Comparison of ENCODE assay signal across 8 cellular contexts in the genomic region with DNA sequence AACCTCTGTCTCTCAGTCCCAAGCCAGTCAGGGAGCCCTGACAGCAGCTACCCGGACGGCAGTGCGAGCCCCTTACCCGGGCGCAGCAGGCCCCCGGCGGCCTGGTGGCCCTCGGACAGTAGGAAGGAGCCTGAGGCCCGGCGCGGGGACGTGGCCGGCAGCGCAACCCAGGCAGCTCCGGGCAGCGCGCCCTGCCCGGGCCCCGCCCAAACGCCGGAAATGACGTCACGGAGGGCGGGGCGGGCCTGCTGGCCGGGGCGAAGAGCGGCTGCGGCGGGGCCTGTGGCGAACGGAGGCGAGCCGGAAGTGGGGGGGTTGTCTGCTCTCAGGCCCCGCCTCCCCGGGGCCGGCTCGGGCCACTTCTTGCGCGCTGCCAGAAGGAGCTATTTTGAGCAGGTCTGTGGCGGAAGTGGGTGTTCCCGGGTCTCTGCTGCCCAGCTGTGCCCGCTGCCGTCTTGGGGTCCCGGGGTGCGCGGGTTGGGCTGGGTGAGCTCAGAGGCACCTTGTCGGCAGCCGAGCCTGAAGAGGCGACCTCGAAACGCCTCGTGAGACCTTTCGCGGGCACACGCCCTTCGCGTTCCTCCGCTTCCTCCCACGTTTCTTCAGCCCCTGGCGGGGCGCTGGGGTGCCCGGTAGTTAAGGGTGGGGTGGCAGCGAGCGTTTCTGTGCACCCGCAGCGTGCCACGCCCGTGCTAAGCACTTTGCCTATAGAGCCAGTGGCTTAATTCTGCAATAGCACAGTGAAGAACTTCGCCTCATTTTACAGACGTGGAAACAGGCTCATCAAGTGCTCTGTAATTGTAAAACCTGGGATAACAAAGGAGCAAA. TPM values are rescaled to one million over a fixed set of nuclear protein-coding genes. Genes with fewer than 3 reads are reported as not detected.
A peak's percentile ranks its signal among the peaks of the same experiment; 100 is the strongest.
DNase-seq lines count a peak whose midpoint lies in the region; ATAC-seq and TF ChIP-seq lines count a peak whose summit lies in the region.

A gene (minus strand): TSS at position 193 of the 828 bp plus-strand sequence. CDS start 8,206 bp downstream, outside the sequence.

- TF ChIP-seq CTCF in MM.1S (IDR thresholded peaks at IDR 0.05; ENCODE audit: low read length) (no peak), neural cell (IDR thresholded peaks at IDR 0.05; ENCODE audit: poor library complexity, severe bottlenecking) (peak; percentile 21)

- ATAC-seq in stimulated activated naive CD8-positive, alpha-beta T cell treated with anti-CD3 and anti-CD28 coated beads, Interleukin-15, amount 100 ng/mL, for 72 hours: peak; percentile 92

- no peak for TF ChIP-seq EP300 in neural cell (conservative IDR thresholded peaks at IDR 0.05; ENCODE audit: poor library complexity, severe bottlenecking)

- in situ Hi-C loops in HAP-1 (cut with MboI; ENCODE audit: low sequenced_read_pairs): loop anchor here (25.0 kb wide), 1 partner anchor 1390 kb away; no protein-coding TSS in a partner anchor

- H3K9me2 ChIP-seq in MM.1S (replicated peaks; ENCODE audit: insufficient read depth, low read length): no peaks in the 10 kb centered on the region
- no peaks in the 10 kb centered on the region for H3K9me2 ChIP-seq in neural cell (ENCODE audit: insufficient read depth, low read length)

- H2AFZ ChIP-seq in MM.1S (ENCODE audit: low read length) (peak within 1 kb of the TSS; percentile 51), neural cell (ENCODE audit: low read depth, low read length) (peak within 1 kb of the TSS; percentile 79)

- H3K27me3 ChIP-seq in HAP-1 (ENCODE audit: low read depth) (no peaks in the 10 kb centered on the region), MM.1S (replicated peaks; ENCODE audit: insufficient read depth, low read length) (no peaks in the 10 kb centered on the region), neural cell (ENCODE audit: insufficient read depth, low read depth, low read length) (no peaks in the 10 kb centered on the region)

- peaks cover 46% of the 10 kb centered on the region for H3K79me2 ChIP-seq in MM.1S (ENCODE audit: low read length)
- H3K79me2 ChIP-seq in neural cell (replicated peaks; ENCODE audit: insufficient read depth, low read length): peaks cover 20% of the 10 kb centered on the region

- H3K4me3 ChIP-seq in HAP-1 (peak within 1 kb of the TSS; percentile 97), MM.1S (ENCODE audit: low read length) (peak within 1 kb of the TSS; percentile 89), neural cell (ENCODE audit: low read length) (peak within 1 kb of the TSS; percentile 83)

- H3K27me3 Mint-ChIP-seq in stimulated activated naive CD8-positive, alpha-beta T cell treated with anti-CD3 and anti-CD28 coated beads, Interleukin-15, amount 100 ng/mL, for 72 hours: no peaks in the 10 kb centered on the region

- H3K4me1 Mint-ChIP-seq in stimulated activated naive CD8-positive, alpha-beta T cell treated with anti-CD3 and anti-CD28 coated beads, Interleukin-15, amount 100 ng/mL, for 72 hours: peaks cover 43% of the 10 kb centered on the region

- peak within 1 kb of the TSS; percentile 97 to 100 for H3K4me3 Mint-ChIP-seq in stimulated activated naive CD8-positive, alpha-beta T cell treated with anti-CD3 and anti-CD28 coated beads, Interleukin-15, amount 100 ng/mL, for 72 hours

- DNase-seq in ELR (ENCODE audit: low read depth): peak; percentile 92
- DNase-seq in HAP-1 (ENCODE audit: low spot score in 2 of 2): peak; percentile 94 to 96
- peak; percentile 98 for DNase-seq in MM.1S
- DNase-seq in SHP77 treated with DMSO at 0.1 percent for 48 hours (lab: John Stamatoyannopoulos, UW): peak; percentile 95
- DNase-seq in activated effector memory CD4-positive, alpha-beta T cell treated with anti-CD3 and anti-CD28 coated beads, Interleukin-2, amount 50 U/mL, for 16 hours: peak; percentile 98
- peak; percentile 84 for DNase-seq in fibroblast of the conjunctiva (ENCODE audit: low read depth)
- peak; percentile 94 to 96 for DNase-seq in stimulated activated naive CD8-positive, alpha-beta T cell treated with anti-CD3 and anti-CD28 coated beads, Interleukin-15, amount 100 ng/mL, for 72 hours

- H3K9ac ChIP-seq in MM.1S (ENCODE audit: low read length) (peak within 1 kb of the TSS; percentile 94), neural cell (ENCODE audit: low read length) (peak within 1 kb of the TSS; percentile 97)

- no peaks in the 10 kb centered on the region for H3K9me3 Mint-ChIP-seq in stimulated activated naive CD8-positive, alpha-beta T cell treated with anti-CD3 and anti-CD28 coated beads, Interleukin-15, amount 100 ng/mL, for 72 hours

- H3F3A ChIP-seq in MM.1S (ENCODE audit: insufficient read depth, low read length) (peaks cover 26% of the 10 kb centered on the region), neural cell (ENCODE audit: insufficient read depth, low read length, poor library complexity, severe bottlenecking) (no peaks in the 10 kb centered on the region)

- H4K20me1 ChIP-seq in MM.1S (ENCODE audit: insufficient read depth, low read length): no peaks in the 10 kb centered on the region
- H4K20me1 ChIP-seq in neural cell (ENCODE audit: insufficient read depth): no peaks in the 10 kb centered on the region

- H3K9me3 ChIP-seq in HAP-1: no peaks in the 10 kb centered on the region
- H3K9me3 ChIP-seq in MM.1S (replicated peaks; ENCODE audit: insufficient read depth, low read length): no peaks in the 10 kb centered on the region
- no peaks in the 10 kb centered on the region for H3K9me3 ChIP-seq in neural cell (ENCODE audit: low read length)

- H3K27ac ChIP-seq in MM.1S (ENCODE audit: low read length) (peak within 1 kb of the TSS; percentile 95), neural cell (ENCODE audit: low read length) (peak within 1 kb of the TSS; percentile 86)

- no peak for TF ChIP-seq RAD21 in neural cell (conservative IDR thresholded peaks at IDR 0.05)

- H3K4me2 ChIP-seq in MM.1S (ENCODE audit: low read depth, low read length): peak within 1 kb of the TSS; percentile 62
- peak within 1 kb of the TSS; percentile 57 for H3K4me2 ChIP-seq in neural cell (ENCODE audit: low read length)

- H3K4me1 ChIP-seq in HAP-1: peaks cover 4% of the 10 kb centered on the region
- H3K4me1 ChIP-seq in MM.1S (ENCODE audit: low read length): peaks cover 39% of the 10 kb centered on the region

- H3K36me3 ChIP-seq in HAP-1 (replicated peaks) (peaks cover 17% of the 10 kb centered on the region), MM.1S (replicated peaks; ENCODE audit: insufficient read depth, low read length) (no peaks in the 10 kb centered on the region), neural cell (ENCODE audit: insufficient read depth, low read length) (no peaks in the 10 kb centered on the region)

- H3K27ac Mint-ChIP-seq in stimulated activated naive CD8-positive, alpha-beta T cell treated with anti-CD3 and anti-CD28 coated beads, Interleukin-15, amount 100 ng/mL, for 72 hours: peak within 1 kb of the TSS; percentile 94 to 97

TF ChIP-seq in neural cell, 6 proteins besides CTCF, POLR2A, EP300 and RAD21:
- peak; percentile 83 for TF ChIP-seq POLR2AphosphoS5 (IDR thresholded peaks at IDR 0.05)
- TF ChIP-seq TAF1 (IDR thresholded peaks at IDR 0.05; ENCODE audit: low read depth): peak; percentile 84
- no peak for TF ChIP-seq EZH2 (IDR thresholded peaks at IDR 0.05; ENCODE audit: borderline replicate concordance, insufficient read depth, low read length, poor library complexity, severe bottlenecking)
- TF ChIP-seq MXI1 (conservative IDR thresholded peaks at IDR 0.05; ENCODE audit: poor library complexity, severe bottlenecking): peak; percentile 89
- TF ChIP-seq, protein P1, sequence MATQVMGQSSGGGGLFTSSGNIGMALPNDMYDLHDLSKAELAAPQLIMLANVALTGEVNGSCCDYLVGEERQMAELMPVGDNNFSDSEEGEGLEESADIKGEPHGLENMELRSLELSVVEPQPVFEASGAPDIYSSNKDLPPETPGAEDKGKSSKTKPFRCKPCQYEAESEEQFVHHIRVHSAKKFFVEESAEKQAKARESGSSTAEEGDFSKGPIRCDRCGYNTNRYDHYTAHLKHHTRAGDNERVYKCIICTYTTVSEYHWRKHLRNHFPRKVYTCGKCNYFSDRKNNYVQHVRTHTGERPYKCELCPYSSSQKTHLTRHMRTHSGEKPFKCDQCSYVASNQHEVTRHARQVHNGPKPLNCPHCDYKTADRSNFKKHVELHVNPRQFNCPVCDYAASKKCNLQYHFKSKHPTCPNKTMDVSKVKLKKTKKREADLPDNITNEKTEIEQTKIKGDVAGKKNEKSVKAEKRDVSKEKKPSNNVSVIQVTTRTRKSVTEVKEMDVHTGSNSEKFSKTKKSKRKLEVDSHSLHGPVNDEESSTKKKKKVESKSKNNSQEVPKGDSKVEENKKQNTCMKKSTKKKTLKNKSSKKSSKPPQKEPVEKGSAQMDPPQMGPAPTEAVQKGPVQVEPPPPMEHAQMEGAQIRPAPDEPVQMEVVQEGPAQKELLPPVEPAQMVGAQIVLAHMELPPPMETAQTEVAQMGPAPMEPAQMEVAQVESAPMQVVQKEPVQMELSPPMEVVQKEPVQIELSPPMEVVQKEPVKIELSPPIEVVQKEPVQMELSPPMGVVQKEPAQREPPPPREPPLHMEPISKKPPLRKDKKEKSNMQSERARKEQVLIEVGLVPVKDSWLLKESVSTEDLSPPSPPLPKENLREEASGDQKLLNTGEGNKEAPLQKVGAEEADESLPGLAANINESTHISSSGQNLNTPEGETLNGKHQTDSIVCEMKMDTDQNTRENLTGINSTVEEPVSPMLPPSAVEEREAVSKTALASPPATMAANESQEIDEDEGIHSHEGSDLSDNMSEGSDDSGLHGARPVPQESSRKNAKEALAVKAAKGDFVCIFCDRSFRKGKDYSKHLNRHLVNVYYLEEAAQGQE (IDR thresholded peaks at IDR 0.05; ENCODE audit: borderline replicate concordance): peak; percentile 80
- peak; percentile 36 for TF ChIP-seq SMC3 (conservative IDR thresholded peaks at IDR 0.05; ENCODE audit: poor library complexity)
TF ChIP-seq in neural cell: peak in this region for 5.

RNA-seq across cellular contexts. Expression of the gene that starts here (rescaled TPM):
- 9.6 and 11.8 TPM in 2 replicates for polyA plus RNA-seq in neural cell
- polyA minus RNA-seq in neural cell: 16.3 and 20.5 TPM in 2 replicates

Comparison
In these comparisons a context has a peak if more than half of its experiments do, and no peak if none do; other contexts are left out.
1. Peak in every context shown above with its lines: DNase-seq, ATAC-seq, H3K4me3 ChIP-seq and H3K27ac ChIP-seq.